Comparison of ENCODE assay signal across 8 cellular contexts in the genomic region with DNA sequence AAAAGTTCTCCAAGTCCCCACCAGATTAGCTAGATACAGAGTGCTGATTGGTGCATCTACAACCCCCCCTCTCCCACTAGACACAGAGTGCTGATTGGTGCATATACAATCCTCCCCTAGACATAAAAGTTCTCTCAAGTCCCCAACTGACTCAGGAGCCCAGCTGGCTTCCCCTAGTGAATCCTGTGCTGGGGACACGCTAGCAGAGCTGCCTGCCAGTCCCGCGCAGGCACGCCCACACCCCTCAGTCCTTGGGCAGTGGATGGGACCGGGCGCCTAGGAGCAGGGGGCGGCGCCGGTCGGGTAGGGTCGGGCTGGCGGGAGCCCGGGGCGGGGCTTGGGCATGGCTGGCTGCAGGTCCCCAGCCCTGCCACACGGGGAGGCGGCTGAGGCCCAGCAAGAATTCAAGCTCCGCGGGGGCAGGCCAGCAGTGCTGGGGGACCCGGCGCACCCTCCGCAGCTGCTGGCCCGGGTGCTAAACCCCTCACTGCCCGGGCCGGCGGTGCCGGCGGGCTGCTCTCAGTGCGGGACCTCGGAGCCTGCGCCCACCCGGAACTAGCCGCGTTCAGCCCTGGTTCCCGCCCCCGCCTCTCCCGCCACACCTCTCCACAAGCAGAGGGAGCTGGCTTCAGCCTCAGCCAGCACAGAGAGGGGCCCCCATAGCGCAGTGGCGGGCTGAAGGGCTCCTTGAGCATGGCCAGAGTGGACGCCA.
A peak's percentile ranks its signal among the peaks of the same experiment; 100 is the strongest.
DNase-seq lines count a peak whose midpoint lies in the region; ATAC-seq and TF ChIP-seq lines count a peak whose summit lies in the region.

No MANE protein-coding gene starts in this region.

- H3K27me3 ChIP-seq in ovary (no peaks in the 10 kb centered on the region), tibial artery (no peaks in the 10 kb centered on the region)

- TF ChIP-seq EP300 in ovary (IDR thresholded peaks at IDR 0.05) = no peak

- peak overlapping the region; percentile 48 to 95 (median 90) for H3K4me3 Mint-ChIP-seq in IgD-negative memory B cell

- ATAC-seq in GM21619 (IDR thresholded peaks at IDR 0.05; ENCODE audit: unreplicated experiment) = peak; percentile 99

- H3K4me1 Mint-ChIP-seq in IgD-negative memory B cell = peaks cover 0 to 6% (median 3%) of the 10 kb centered on the region in 3 donors

- H3K36me3 Mint-ChIP-seq in IgD-negative memory B cell = no peaks in the 10 kb centered on the region

- H3K27ac ChIP-seq in ovary (peak overlapping the region in 1 of 2 donors; percentile 58), tibial artery (peak overlapping the region; percentile 58 to 66)

- no peak for TF ChIP-seq POLR2A in ovary (IDR thresholded peaks at IDR 0.05)

- H3K27ac Mint-ChIP-seq in IgD-negative memory B cell = peak overlapping the region in 2 of 3 donors; percentile 20 to 71

- H3K27me3 Mint-ChIP-seq in IgD-negative memory B cell = no peaks in the 10 kb centered on the region

- no peaks in the 10 kb centered on the region for H3K36me3 ChIP-seq in ovary
- no peaks in the 10 kb centered on the region for H3K36me3 ChIP-seq in tibial artery

- H3K4me3 ChIP-seq in ovary = peak overlapping the region; percentile 45
- H3K4me3 ChIP-seq in tibial artery = peak overlapping the region; percentile 58 to 72

- intact Hi-C loops in ovary (cut with DNase I) = no loop called here
- intact Hi-C loops in tibial artery (cut with DNase I; ENCODE audit: low total_unique reads) = no loop called here

- H3K4me1 ChIP-seq in ovary (ENCODE audit: insufficient read depth) (peaks cover 2% of the 10 kb centered on the region), tibial artery (peaks cover 0 to 8% (median 2%) of the 10 kb centered on the region in 4 donors)

- peak; percentile 80 for DNase-seq in EL
- DNase-seq in RPMI7951 (ENCODE audit: low read depth) = peak; percentile 83
- peak; percentile 64 for DNase-seq in activated T-helper 9 cell treated with anti-CD3 and anti-CD28 coated beads, Interleukin-2, amount 50 U/mL, for 16 hours (ENCODE audit: low read depth)
- peak; percentile 72 for DNase-seq in germinal center (ENCODE audit: low spot score)
- peak; percentile 34 to 77 (median 47) for DNase-seq in ovary
- DNase-seq in tibial artery = peak; percentile 71 to 87

- H3K9me3 Mint-ChIP-seq in IgD-negative memory B cell = no peaks in the 10 kb centered on the region

- TF ChIP-seq CTCF in ovary (IDR thresholded peaks at IDR 0.05) (peak in 2 of 3 donors; percentile 33 to 56), tibial artery (IDR thresholded peaks at IDR 0.05) (peak; percentile 64 to 69)

- H3K9me3 ChIP-seq in ovary (no peaks in the 10 kb centered on the region), tibial artery (no peaks in the 10 kb centered on the region)

- WGBS in ovary, 3 donors = 1 to 3% (median 1%) methylated on average over 8 to 39 of the region's 39 CpGs
